Comparison of ENCODE assay signal across 24 cellular contexts in the genomic region with DNA sequence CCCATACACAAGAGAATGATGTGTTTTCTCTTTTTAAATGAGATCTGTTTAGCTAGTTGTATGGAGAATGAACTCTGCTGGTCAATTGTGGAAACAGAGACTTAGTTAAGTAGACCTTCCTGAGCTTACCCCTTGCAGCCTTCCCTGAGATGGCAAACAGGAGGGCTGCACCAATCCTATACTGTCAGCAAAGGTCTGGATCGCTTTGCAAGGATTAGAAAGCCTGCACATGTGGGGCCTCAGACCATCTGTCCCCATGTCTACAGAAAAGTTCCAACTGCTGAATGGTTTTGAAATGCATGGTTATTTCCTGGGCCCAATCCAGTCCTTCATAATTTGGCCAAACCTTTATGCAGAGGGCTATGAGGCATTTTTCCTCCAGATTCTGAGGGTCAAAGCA.
"Had no signal": no experiment of that assay in that cellular context is flagged by ENCODE, and none has a peak within 500 bp of the region (broad histone marks: within the 10 kb centered on the region; RNA-seq: fewer than 3 reads in every experiment).

No MANE protein-coding gene starts in this region.

- DNase-seq: activated CD4-positive, alpha-beta memory T cell treated with anti-CD3 and anti-CD28 coated beads, Interleukin-2, amount 10 ng/mL, durations not matched to agents 7 days and 5 days; activated CD4-positive, alpha-beta T cell treated with anti-CD3 and anti-CD28 coated beads for 1 hour; activated CD4-positive, alpha-beta T cell treated with anti-CD3 and anti-CD28 coated beads for 4 hours; activated CD4-positive, alpha-beta T cell treated with anti-CD3 and anti-CD28 coated beads, Interleukin-2, amount 10 ng/mL, durations not matched to agents 7 days and 5 days; activated CD4-positive, alpha-beta T cell treated with anti-CD3 and anti-CD28 coated beads, Interleukin-2, amount 50 U/mL, for 4 hours; activated CD8-positive, alpha-beta memory T cell treated with anti-CD3 and anti-CD28 coated beads, Interleukin-2, amount 50 U/mL, for 48 hours; activated gamma-delta T cell; activated naive CD4-positive, alpha-beta T cell; activated naive CD4-positive, alpha-beta T cell treated with anti-CD3 and anti-CD28 coated beads, Interleukin-2, amount 10 ng/mL, durations not matched to agents 7 days and 5 days; activated naive CD8-positive, alpha-beta T cell treated with anti-CD3 and anti-CD28 coated beads, Interleukin-2, amount 10 ng/mL, durations not matched to agents 7 days and 5 days; activated T-cell treated with anti-CD3 and anti-CD28 coated beads for 4 hours; activated T-cell treated with anti-CD3 and anti-CD28 coated beads, Interleukin-2, amount 50 U/mL, for 24 hours; activated T-cell treated with anti-CD3 and anti-CD28 coated beads, Interleukin-2, amount 50 U/mL, for 72 hours; central memory CD4-positive, alpha-beta T cell; dorsolateral prefrontal cortex; effector memory CD4-positive, alpha-beta T cell; endodermal cell; foreskin fibroblast; glutamatergic neuron; heart left ventricle; hypothalamus had no signal

- ATAC-seq: activated naive CD4-positive, alpha-beta T cell treated with anti-CD3 and anti-CD28 coated beads, Interleukin-2, amount 50 U/mL, for 72 hours; activated T-cell treated with anti-CD3 and anti-CD28 coated beads, Interleukin-2, amount 50 U/mL, for 72 hours; esophagus mucosa; heart left ventricle; WTC11 had no signal
